Comparison of ENCODE assay signal across 1 cellular context in the genomic region with DNA sequence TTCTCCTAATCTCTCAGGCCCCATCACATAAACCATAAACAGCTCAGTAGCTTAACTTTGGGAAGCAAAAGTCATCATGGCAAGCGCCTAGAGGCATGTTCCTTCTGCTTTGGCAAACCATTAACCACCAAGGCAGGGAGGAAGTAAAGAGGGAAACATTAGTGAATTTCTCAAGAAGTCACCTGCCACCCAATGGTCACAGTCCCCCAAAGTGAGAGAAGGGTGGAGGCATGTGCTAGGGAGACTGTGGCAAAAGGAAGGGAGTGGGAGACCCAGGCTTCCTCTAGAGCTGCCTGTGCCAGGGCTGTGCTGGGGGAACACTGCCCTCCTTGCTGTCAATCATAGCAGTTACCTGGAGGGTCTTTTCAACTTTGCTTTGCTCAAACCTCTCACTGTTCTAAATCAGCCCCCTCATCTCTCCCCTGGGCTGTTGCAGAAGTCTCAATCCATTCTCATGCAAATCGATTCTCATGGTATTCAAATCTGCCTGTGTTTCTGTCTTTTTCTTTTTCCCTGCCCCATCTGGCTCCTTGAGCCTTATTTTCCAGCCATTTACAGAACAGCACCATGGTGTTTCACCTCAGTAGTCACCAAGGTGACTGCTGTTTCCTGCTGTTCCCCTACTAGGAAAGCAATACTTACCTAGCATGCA.
TF ChIP-seq lines count a peak whose summit lies in the region.

No MANE protein-coding gene starts in this region.

TF ChIP-seq in IMR-90, 13 proteins besides CTCF, POLR2A, EP300 and RAD21 (continued from another document):
- TF ChIP-seq NFE2L2 (IDR thresholded peaks at IDR 0.05; ENCODE audit: low read depth, low read length) (no peak), MXI1 (IDR thresholded peaks at IDR 0.05; ENCODE audit: borderline replicate concordance, low read depth, low read length) (no peak), CEBPB (IDR thresholded peaks at IDR 0.05; ENCODE audit: low read depth, low read length) (no peak), RCOR1 (IDR thresholded peaks at IDR 0.05; ENCODE audit: insufficient replicate concordance, low read length) (no peak), FOS (IDR thresholded peaks at IDR 0.05; ENCODE audit: low read depth, low read length) (no peak), SMC3 (IDR thresholded peaks at IDR 0.05; ENCODE audit: low read depth, low read length) (no peak), RFX5 (IDR thresholded peaks at IDR 0.05; ENCODE audit: low read depth, low read length) (no peak)
- TF ChIP-seq, protein P1, sequence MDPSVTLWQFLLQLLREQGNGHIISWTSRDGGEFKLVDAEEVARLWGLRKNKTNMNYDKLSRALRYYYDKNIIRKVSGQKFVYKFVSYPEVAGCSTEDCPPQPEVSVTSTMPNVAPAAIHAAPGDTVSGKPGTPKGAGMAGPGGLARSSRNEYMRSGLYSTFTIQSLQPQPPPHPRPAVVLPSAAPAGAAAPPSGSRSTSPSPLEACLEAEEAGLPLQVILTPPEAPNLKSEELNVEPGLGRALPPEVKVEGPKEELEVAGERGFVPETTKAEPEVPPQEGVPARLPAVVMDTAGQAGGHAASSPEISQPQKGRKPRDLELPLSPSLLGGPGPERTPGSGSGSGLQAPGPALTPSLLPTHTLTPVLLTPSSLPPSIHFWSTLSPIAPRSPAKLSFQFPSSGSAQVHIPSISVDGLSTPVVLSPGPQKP (IDR thresholded peaks at IDR 0.05; ENCODE audit: borderline replicate concordance, low read depth, low read length): no peak
- TF ChIP-seq, protein P2, sequence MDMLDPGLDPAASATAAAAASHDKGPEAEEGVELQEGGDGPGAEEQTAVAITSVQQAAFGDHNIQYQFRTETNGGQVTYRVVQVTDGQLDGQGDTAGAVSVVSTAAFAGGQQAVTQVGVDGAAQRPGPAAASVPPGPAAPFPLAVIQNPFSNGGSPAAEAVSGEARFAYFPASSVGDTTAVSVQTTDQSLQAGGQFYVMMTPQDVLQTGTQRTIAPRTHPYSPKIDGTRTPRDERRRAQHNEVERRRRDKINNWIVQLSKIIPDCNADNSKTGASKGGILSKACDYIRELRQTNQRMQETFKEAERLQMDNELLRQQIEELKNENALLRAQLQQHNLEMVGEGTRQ (IDR thresholded peaks at IDR 0.05; ENCODE audit: low read depth, low read length): no peak
